16 cellular contexts compared by ENCODE assay signal in genomic region chr5:158957196-158957595, GRCh38.
"Had no signal": no experiment of that assay in that cellular context is flagged by ENCODE, and none has a peak within 500 bp of the region (broad histone marks: within the 10 kb centered on the region; RNA-seq: fewer than 3 reads in every experiment).

No MANE protein-coding gene starts in this region.

- ATAC-seq: gastrocnemius medialis; left lobe of liver; stimulated activated effector memory CD8-positive, alpha-beta T cell treated with anti-CD3 and anti-CD28 coated beads, Interleukin-12 subunit alpha, Interleukin-12 subunit beta, amount 100 ng/mL, for 72 hours had no signal

- H3K27ac ChIP-seq: colonic mucosa had no signal

- H3K4me3 ChIP-seq: colonic mucosa, gastrocnemius medialis, right atrium auricular region had no signal

- H3K36me3 ChIP-seq: colonic mucosa, gastrocnemius medialis, right atrium auricular region had no signal

- DNase-seq: activated CD4-positive, alpha-beta T cell treated with anti-CD3 and anti-CD28 coated beads, Interleukin-2, amount 10 ng/mL, durations not matched to agents 24 days and 14 days; activated CD8-positive, alpha-beta memory T cell treated with anti-CD3 and anti-CD28 coated beads for 24 hours; activated naive CD4-positive, alpha-beta T cell treated with anti-CD3 and anti-CD28 coated beads for 36 hours; colonic mucosa; effector CD8-positive, alpha-beta T cell; gastrocnemius medialis; islet precursor cell; mesenchymal stem cell; small intestine; substantia nigra; T-helper 1 cell; trophoblast cell had no signal

- H3K4me1 ChIP-seq: colonic mucosa had no signal

- H3K27me3 ChIP-seq: colonic mucosa, gastrocnemius medialis, right atrium auricular region had no signal

- H3K4me3 Mint-ChIP-seq: activated CD4-positive, alpha-beta T cell treated with anti-CD3 and anti-CD28 coated beads, Interleukin-2, amount 10 ng/mL, durations not matched to agents 24 days and 14 days; activated naive CD4-positive, alpha-beta T cell treated with anti-CD3 and anti-CD28 coated beads for 36 hours; stimulated activated effector memory CD8-positive, alpha-beta T cell treated with anti-CD3 and anti-CD28 coated beads, Interleukin-12 subunit alpha, Interleukin-12 subunit beta, amount 100 ng/mL, for 72 hours had no signal

- H3K27ac Mint-ChIP-seq: activated CD4-positive, alpha-beta T cell treated with anti-CD3 and anti-CD28 coated beads, Interleukin-2, amount 10 ng/mL, durations not matched to agents 24 days and 14 days; stimulated activated effector memory CD8-positive, alpha-beta T cell treated with anti-CD3 and anti-CD28 coated beads, Interleukin-12 subunit alpha, Interleukin-12 subunit beta, amount 100 ng/mL, for 72 hours; WTC11 had no signal

- H3K9me3 Mint-ChIP-seq: activated CD4-positive, alpha-beta T cell treated with anti-CD3 and anti-CD28 coated beads, Interleukin-2, amount 10 ng/mL, durations not matched to agents 24 days and 14 days; activated naive CD4-positive, alpha-beta T cell treated with anti-CD3 and anti-CD28 coated beads for 36 hours; stimulated activated effector memory CD8-positive, alpha-beta T cell treated with anti-CD3 and anti-CD28 coated beads, Interleukin-12 subunit alpha, Interleukin-12 subunit beta, amount 100 ng/mL, for 72 hours had no signal

- H3K36me3 Mint-ChIP-seq: stimulated activated effector memory CD8-positive, alpha-beta T cell treated with anti-CD3 and anti-CD28 coated beads, Interleukin-12 subunit alpha, Interleukin-12 subunit beta, amount 100 ng/mL, for 72 hours; WTC11 had no signal

- H3K9me3 ChIP-seq: colonic mucosa, gastrocnemius medialis had no signal

- H3K27me3 Mint-ChIP-seq: activated CD4-positive, alpha-beta T cell treated with anti-CD3 and anti-CD28 coated beads, Interleukin-2, amount 10 ng/mL, durations not matched to agents 24 days and 14 days had no signal

- H3K4me1 Mint-ChIP-seq: stimulated activated effector memory CD8-positive, alpha-beta T cell treated with anti-CD3 and anti-CD28 coated beads, Interleukin-12 subunit alpha, Interleukin-12 subunit beta, amount 100 ng/mL, for 72 hours had no signal
